Comparison of ENCODE assay signal across 9 cellular contexts in genomic region chr17:64736804-64737492, GRCh38.
DNase-seq lines count a peak whose midpoint lies in the region; ATAC-seq and TF ChIP-seq lines count a peak whose summit lies in the region.
"Had no signal": no experiment of that assay in that cellular context is flagged by ENCODE, and none has a peak within 500 bp of the region (broad histone marks: within the 10 kb centered on the region; RNA-seq: fewer than 3 reads in every experiment).

No MANE protein-coding gene starts in this region.

- CTCF ChIA-PET in Panc1 (lab: Charles Lee) = interaction anchor here (0.8 kb wide), 1 partner anchor 315 kb away, joined by 5 read pairs; no protein-coding TSS in a partner anchor
- CTCF ChIA-PET in activated naive CD4-positive, alpha-beta T cell treated with anti-CD3 and anti-CD28 coated beads, Interleukin-2, amount 10 ng/mL, durations not matched to agents 7 days and 5 days (lab: Charles Lee) = interaction anchor here (0.6 to 2.1 kb wide), 11 partner anchors 13 to 318 kb away, joined by 3 to 17 read pairs (median 4); partner anchors contain the start of gene SMURF2

- BruUV-seq in Panc1 (replicated peaks; lab: Mats Ljungman, UMichigan) = no TSS peak

- POLR2A ChIA-PET in Panc1 (lab: Charles Lee) = no interaction called here

- peak; percentile 66 for ATAC-seq in Panc1
- no peak for ATAC-seq in HG02610 (IDR thresholded peaks at IDR 0.05; ENCODE audit: unreplicated experiment)

- no peaks in the 10 kb centered on the region for H3K27me3 ChIP-seq in Panc1 (ENCODE audit: control insufficient read depth, insufficient read depth, low read length)

- H3K27me3 Mint-ChIP-seq in activated naive CD4-positive, alpha-beta T cell treated with anti-CD3 and anti-CD28 coated beads, Interleukin-2, amount 10 ng/mL, durations not matched to agents 7 days and 5 days = peaks cover 4% of the 10 kb centered on the region
- H3K27me3 Mint-ChIP-seq: brain had no signal

- H3K27ac ChIP-seq in Panc1 (ENCODE audit: low read length) = no peak overlapping the region

- intact Hi-C loops in Panc1 (cut with micrococcal nuclease; ENCODE audit: unreplicated experiment) = no loop called here

- no peak overlapping the region for H3K4me3 ChIP-seq in Panc1 (ENCODE audit: low read depth in 2 of 2, low read length in 2 of 2)

- peak; percentile 57 for DNase-seq in SIG-M5 treated with dmso at 0.1 percent for 504 hours (lab: John Stamatoyannopoulos, UW; ENCODE audit: unreplicated experiment)
- no peak for DNase-seq in SIG-M5 (lab: John Stamatoyannopoulos, UW)
- no peak for DNase-seq in Panc1 (ENCODE audit: low read depth, low spot score)
- peak; percentile 75 for DNase-seq in activated naive CD4-positive, alpha-beta T cell treated with anti-CD3 and anti-CD28 coated beads, Interleukin-2, amount 10 ng/mL, durations not matched to agents 7 days and 5 days
- DNase-seq in iris pigment epithelial cell (ENCODE audit: low read depth) = peak; percentile 71
- peak; percentile 20 to 31 for DNase-seq in stimulated activated CD8-positive, alpha-beta memory T cell treated with anti-CD3 and anti-CD28 coated beads, Interleukin-2, amount 100 ng/mL, for 1 hour (ENCODE audit: low read depth in 2 of 2)
- DNase-seq in NCI-H510A (lab: John Stamatoyannopoulos, UW) = no peak

- H3K27ac Mint-ChIP-seq in activated naive CD4-positive, alpha-beta T cell treated with anti-CD3 and anti-CD28 coated beads, Interleukin-2, amount 10 ng/mL, durations not matched to agents 7 days and 5 days = no peak overlapping the region
- H3K27ac Mint-ChIP-seq: brain had no signal

- TF ChIP-seq CTCF in Panc1 (IDR thresholded peaks at IDR 0.05) = peak; percentile 82

- no peak overlapping the region for H3K4me3 Mint-ChIP-seq in activated naive CD4-positive, alpha-beta T cell treated with anti-CD3 and anti-CD28 coated beads, Interleukin-2, amount 10 ng/mL, durations not matched to agents 7 days and 5 days
- H3K4me3 Mint-ChIP-seq: brain had no signal

- H3K4me1 ChIP-seq in Panc1 (ENCODE audit: control insufficient read depth, insufficient read depth, low read length) = peaks cover 8% of the 10 kb centered on the region; the same call in 1 of the 2 replicates

- no peaks in the 10 kb centered on the region for H3K36me3 ChIP-seq in Panc1 (ENCODE audit: control insufficient read depth, insufficient read depth, low read length)

- no peaks in the 10 kb centered on the region for H3K9me3 Mint-ChIP-seq in activated naive CD4-positive, alpha-beta T cell treated with anti-CD3 and anti-CD28 coated beads, Interleukin-2, amount 10 ng/mL, durations not matched to agents 7 days and 5 days
- H3K9me3 Mint-ChIP-seq: brain had no signal

- H3K36me3 Mint-ChIP-seq in activated naive CD4-positive, alpha-beta T cell treated with anti-CD3 and anti-CD28 coated beads, Interleukin-2, amount 10 ng/mL, durations not matched to agents 7 days and 5 days = no peaks in the 10 kb centered on the region
- H3K36me3 Mint-ChIP-seq: brain had no signal

- H3K9me3 ChIP-seq in Panc1 (ENCODE audit: control insufficient read depth, insufficient read depth, low read depth, low read length) = no peaks in the 10 kb centered on the region

- in situ Hi-C loops in Panc1 (cut with HindIII; ENCODE audit: low pct_unique_long_range_greater_than_20kb, low sequenced_read_pairs) = no loop called here

- peaks cover 18% of the 10 kb centered on the region for H3K4me1 Mint-ChIP-seq in activated naive CD4-positive, alpha-beta T cell treated with anti-CD3 and anti-CD28 coated beads, Interleukin-2, amount 10 ng/mL, durations not matched to agents 7 days and 5 days

Comparison
In these comparisons a context has a peak if more than half of its experiments do, and no peak if none do; other contexts are left out.
1. DNase-seq: peak in SIG-M5 treated with dmso at 0.1 percent for 504 hours (single experiment), activated naive CD4-positive, alpha-beta T cell treated with anti-CD3 and anti-CD28 coated beads, Interleukin-2, amount 10 ng/mL, durations not matched to agents 7 days and 5 days (single experiment), iris pigment epithelial cell (single experiment) and stimulated activated CD8-positive, alpha-beta memory T cell treated with anti-CD3 and anti-CD28 coated beads, Interleukin-2, amount 100 ng/mL, for 1 hour (2 of 2); none in SIG-M5 (single experiment), Panc1 (single experiment) and NCI-H510A (single experiment).